1 cellular context compared by ENCODE assay signal in genomic region chr19:1882786-1883692, GRCh38.
TF ChIP-seq lines count a peak whose summit lies in the region.

No MANE protein-coding gene starts in this region.

TF ChIP-seq in IMR-90, 13 proteins besides CTCF, POLR2A, EP300 and RAD21:
- TF ChIP-seq MAFK (IDR thresholded peaks at IDR 0.05; ENCODE audit: low read depth, low read length), result no peak; the same call in 1 of the 2 replicates
- no peak for TF ChIP-seq MXI1 (IDR thresholded peaks at IDR 0.05; ENCODE audit: borderline replicate concordance, low read depth, low read length)
- TF ChIP-seq RFX5 (IDR thresholded peaks at IDR 0.05; ENCODE audit: low read depth, low read length), result no peak
- TF ChIP-seq NFE2L2 (IDR thresholded peaks at IDR 0.05; ENCODE audit: low read depth, low read length), result no peak
- no peak for TF ChIP-seq CEBPB (IDR thresholded peaks at IDR 0.05; ENCODE audit: low read depth, low read length)
- TF ChIP-seq CHD1 (IDR thresholded peaks at IDR 0.05; ENCODE audit: low read depth, low read length), result no peak
- no peak for TF ChIP-seq FOS (IDR thresholded peaks at IDR 0.05; ENCODE audit: low read depth, low read length)
- TF ChIP-seq, protein P1, sequence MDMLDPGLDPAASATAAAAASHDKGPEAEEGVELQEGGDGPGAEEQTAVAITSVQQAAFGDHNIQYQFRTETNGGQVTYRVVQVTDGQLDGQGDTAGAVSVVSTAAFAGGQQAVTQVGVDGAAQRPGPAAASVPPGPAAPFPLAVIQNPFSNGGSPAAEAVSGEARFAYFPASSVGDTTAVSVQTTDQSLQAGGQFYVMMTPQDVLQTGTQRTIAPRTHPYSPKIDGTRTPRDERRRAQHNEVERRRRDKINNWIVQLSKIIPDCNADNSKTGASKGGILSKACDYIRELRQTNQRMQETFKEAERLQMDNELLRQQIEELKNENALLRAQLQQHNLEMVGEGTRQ (IDR thresholded peaks at IDR 0.05; ENCODE audit: low read depth, low read length), result no peak
- no peak for TF ChIP-seq MAZ (IDR thresholded peaks at IDR 0.05; ENCODE audit: borderline replicate concordance, low read depth, low read length)
- no peak for TF ChIP-seq RCOR1 (IDR thresholded peaks at IDR 0.05; ENCODE audit: insufficient replicate concordance, low read length)
- TF ChIP-seq SMC3 (IDR thresholded peaks at IDR 0.05; ENCODE audit: low read depth, low read length), result no peak
- TF ChIP-seq BHLHE40 (IDR thresholded peaks at IDR 0.05; ENCODE audit: low read depth, low read length), result no peak
- TF ChIP-seq ELK1 (IDR thresholded peaks at IDR 0.05; ENCODE audit: borderline replicate concordance, low read depth, low read length), result no peak
